Comparison of ENCODE assay signal across 8 cellular contexts in the genomic region with DNA sequence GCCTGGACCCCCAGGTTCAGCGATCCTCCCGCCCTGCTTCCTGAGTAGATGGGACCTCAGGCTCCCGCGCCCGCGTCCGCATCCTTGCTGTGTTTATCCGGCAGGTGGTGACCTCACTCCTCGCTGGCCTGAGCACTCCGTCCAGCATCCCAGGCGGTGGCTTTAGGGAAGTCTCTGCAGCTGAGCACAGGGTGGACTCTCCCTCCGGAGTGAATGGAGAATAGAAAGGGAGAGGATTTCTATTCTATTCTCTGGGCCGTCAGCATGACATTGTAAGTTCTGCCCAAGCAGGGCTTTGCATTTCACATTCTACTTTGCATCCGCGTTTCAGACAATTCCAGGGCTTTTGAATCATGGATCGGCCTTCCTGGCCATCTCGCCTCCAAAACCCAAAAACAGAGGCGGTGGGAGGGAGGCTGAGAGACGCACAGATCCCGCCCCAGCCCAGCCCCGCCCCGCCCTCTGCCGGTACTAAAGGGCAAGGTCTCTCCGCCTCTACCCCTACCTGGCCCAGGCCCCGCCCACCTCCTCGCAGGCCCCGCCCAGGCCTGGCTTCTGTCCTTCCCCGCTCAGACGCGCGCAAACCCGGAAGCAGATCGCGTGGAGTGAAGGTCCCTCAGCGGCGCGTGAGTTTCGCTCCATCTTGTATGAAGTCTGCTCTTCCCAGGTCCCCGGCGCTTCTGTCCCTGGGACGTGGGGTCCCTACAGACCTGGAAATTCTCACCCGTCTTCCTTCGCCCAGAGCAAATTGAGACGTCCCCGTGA. TPM values are rescaled to one million over a fixed set of nuclear protein-coding genes. Genes with fewer than 3 reads are reported as not detected.
DNase-seq lines count a peak whose midpoint lies in the region; TF ChIP-seq lines count a peak whose summit lies in the region.

A gene (plus strand): TSS at position 572 of the 765 bp plus-strand sequence. CDS start 6,577 bp downstream, outside the sequence.

- H3K4me2 ChIP-seq in Loucy (ENCODE audit: low read depth, low read length, poor library complexity, severe bottlenecking), result peak within 1 kb of the TSS; percentile 90
- peak within 1 kb of the TSS; percentile 95 for H3K4me2 ChIP-seq in osteoblast (ENCODE audit: insufficient read depth, low read length)

- H3K27me3 ChIP-seq in Loucy (ENCODE audit: insufficient read depth, low read length, poor library complexity, severe bottlenecking) (no peaks in the 10 kb centered on the region), osteoblast (ENCODE audit: insufficient read depth, low read length) (peaks cover 2% of the 10 kb centered on the region), testis (no peaks in the 10 kb centered on the region)

- intact Hi-C loops in activated naive CD4-positive, alpha-beta T cell treated with anti-CD3 and anti-CD28 coated beads for 36 hours (cut with micrococcal nuclease), result loop anchor here (1.0 to 2.0 kb wide), 4 partner anchors 30 to 168 kb away; a partner anchor contains a TSS
- intact Hi-C loops in testis (cut with DNase I; ENCODE audit: low total_unique reads), result no loop called here

- no peak for TF ChIP-seq CTCF in Loucy (conservative IDR thresholded peaks at IDR 0.05; ENCODE audit: low read length)
- peak; percentile 25 for TF ChIP-seq CTCF in osteoblast (IDR thresholded peaks at IDR 0.05; ENCODE audit: extremely low read depth, low read depth, low read length)
- TF ChIP-seq CTCF in testis (IDR thresholded peaks at IDR 0.05), result no peak

- no peaks in the 10 kb centered on the region for H3K36me3 ChIP-seq in Loucy (ENCODE audit: insufficient read depth, low read length)
- H3K36me3 ChIP-seq in osteoblast (ENCODE audit: insufficient read depth, low read length), result no peaks in the 10 kb centered on the region
- no peaks in the 10 kb centered on the region for H3K36me3 ChIP-seq in testis (ENCODE audit: low read depth, missing control alignments)

- H3K36me3 Mint-ChIP-seq in activated naive CD4-positive, alpha-beta T cell treated with anti-CD3 and anti-CD28 coated beads for 36 hours (ENCODE audit: low read depth), result peaks cover 28% of the 10 kb centered on the region

- H3K27ac ChIP-seq in osteoblast (ENCODE audit: low read depth, low read length), result peak within 1 kb of the TSS; percentile 51
- H3K27ac ChIP-seq in testis, result peak within 1 kb of the TSS; percentile 14 to 63

- H4K20me1 ChIP-seq in Loucy (ENCODE audit: insufficient read depth, low read length, poor library complexity, severe bottlenecking), result no peaks in the 10 kb centered on the region
- no peaks in the 10 kb centered on the region for H4K20me1 ChIP-seq in osteoblast (ENCODE audit: insufficient read depth, low read length)

- H3K79me2 ChIP-seq in Loucy (ENCODE audit: insufficient read depth, low read length), result peaks cover 11% of the 10 kb centered on the region; the same call in 1 of the 2 replicates
- no peaks in the 10 kb centered on the region for H3K79me2 ChIP-seq in osteoblast (ENCODE audit: insufficient read depth, low read length)

- H3F3A ChIP-seq in Loucy (ENCODE audit: low read depth), result no peaks in the 10 kb centered on the region

- peak within 1 kb of the TSS; percentile 89 for H3K27ac Mint-ChIP-seq in activated naive CD4-positive, alpha-beta T cell treated with anti-CD3 and anti-CD28 coated beads for 36 hours

- no peaks in the 10 kb centered on the region for H3K27me3 Mint-ChIP-seq in activated naive CD4-positive, alpha-beta T cell treated with anti-CD3 and anti-CD28 coated beads for 36 hours (ENCODE audit: low read depth)

- H3K4me3 Mint-ChIP-seq in activated naive CD4-positive, alpha-beta T cell treated with anti-CD3 and anti-CD28 coated beads for 36 hours, result peak within 1 kb of the TSS; percentile 91

- CTCF ChIA-PET in activated naive CD4-positive, alpha-beta T cell treated with anti-CD3 and anti-CD28 coated beads for 36 hours (lab: Charles Lee), result no interaction called here

- peak; percentile 91 for DNase-seq in ELF-1 (ENCODE audit: low read depth, low spot score)
- DNase-seq in GOT3 (lab: John Stamatoyannopoulos, UW), result peak; percentile 4
- peak; percentile 78 for DNase-seq in SK-MEL-5 (ENCODE audit: low read depth, low spot score)
- DNase-seq in activated naive CD4-positive, alpha-beta T cell treated with anti-CD3 and anti-CD28 coated beads for 36 hours, result peak; percentile 97
- DNase-seq in glomerular visceral epithelial cell (ENCODE audit: extremely low spot score), result peak; percentile 87
- peak; percentile 82 for DNase-seq in osteoblast (ENCODE audit: insufficient read length, low spot score, missing footprints)
- DNase-seq in testis, result peak; percentile 94

- 0 to 1% methylated on average over 26 to 45 of the region's 45 CpGs for WGBS in testis, 2 donors

- peaks cover 17% of the 10 kb centered on the region for H3K4me1 Mint-ChIP-seq in activated naive CD4-positive, alpha-beta T cell treated with anti-CD3 and anti-CD28 coated beads for 36 hours (ENCODE audit: low read depth)

- peaks cover 12% of the 10 kb centered on the region for H3K9me3 Mint-ChIP-seq in activated naive CD4-positive, alpha-beta T cell treated with anti-CD3 and anti-CD28 coated beads for 36 hours

- H3K4me3 ChIP-seq in Loucy (ENCODE audit: low read length, poor library complexity, severe bottlenecking), result peak within 1 kb of the TSS; percentile 99
- peak within 1 kb of the TSS; percentile 84 for H3K4me3 ChIP-seq in osteoblast (ENCODE audit: insufficient read depth, low read length)
- peak within 1 kb of the TSS; percentile 57 to 84 for H3K4me3 ChIP-seq in testis

- H3K4me1 ChIP-seq in Loucy (ENCODE audit: insufficient read depth, low read length, poor library complexity, severe bottlenecking) (peaks cover 8% of the 10 kb centered on the region), osteoblast (ENCODE audit: insufficient read depth, low read length) (peaks cover 4% of the 10 kb centered on the region), testis (no peaks in the 10 kb centered on the region)

- H2AFZ ChIP-seq in Loucy (ENCODE audit: low read length), result peak within 1 kb of the TSS; percentile 100
- H2AFZ ChIP-seq in osteoblast (ENCODE audit: low read length), result peak within 1 kb of the TSS; percentile 99

- H3K9me3 ChIP-seq in Loucy (ENCODE audit: insufficient read depth, low read depth, low read length) (no peaks in the 10 kb centered on the region), osteoblast (ENCODE audit: low read depth, low read length) (no peaks in the 10 kb centered on the region), testis (no peaks in the 10 kb centered on the region)

- TF ChIP-seq POLR2A in testis (IDR thresholded peaks at IDR 0.05), result no peak

- no peaks in the 10 kb centered on the region for H3K9me2 ChIP-seq in Loucy (replicated peaks; ENCODE audit: low read depth, low read length)

- in situ Hi-C loops in SK-MEL-5 (cut with HindIII; ENCODE audit: low pct_unique_long_range_greater_than_20kb, low sequenced_read_pairs), result no loop called here

- H3K9ac ChIP-seq in Loucy (ENCODE audit: low read depth, low read length, poor library complexity, severe bottlenecking), result peak within 1 kb of the TSS; percentile 89

RNA-seq across cellular contexts. Expression of the gene that starts here (rescaled TPM):
- total RNA-seq in SK-MEL-5 (2014; rRNA removed; shearing (Covaris generic)), result 9.5 and 10.0 TPM in 2 replicates
- 2.9 and 3.3 TPM in 2 replicates for polyA plus RNA-seq in SK-MEL-5 (2015; cell fraction: cytosol; rRNA removed)
- polyA plus RNA-seq in SK-MEL-5 (2015; cell fraction: nucleus; rRNA removed), result 16.2 and 21.0 TPM in 2 replicates
- total RNA-seq in activated naive CD4-positive, alpha-beta T cell treated with anti-CD3 and anti-CD28 coated beads for 36 hours, result 10 to 100 TPM; 16.2 to 17.4 TPM
- total RNA-seq in osteoblast (6.8 and 8.0 TPM in 2 replicates), testis (10 to 100 TPM; 18.8 to 27.3 TPM)
- polyA plus RNA-seq in testis (ENCODE audit: insufficient read depth, low read depth, low replicate concordance), result 14.0 TPM

Comparison
In these comparisons a context has a peak if more than half of its experiments do, and no peak if none do; other contexts are left out.
1. Peak in every context shown above with its lines: DNase-seq, H3K4me3 ChIP-seq and H3K27ac ChIP-seq.
2. DNase-seq: peak in every context shown above with its lines; median percentile 97 in activated naive CD4-positive, alpha-beta T cell treated with anti-CD3 and anti-CD28 coated beads for 36 hours; 94 in testis; 91 in ELF-1; 87 in glomerular visceral epithelial cell; 82 in osteoblast; 78 in SK-MEL-5; 4 in GOT3.